In genomic region chr10:43899224-43899959, GRCh38 we compare ENCODE assay signal across 24 cellular contexts.
DNase-seq lines count a peak whose midpoint lies in the region; ATAC-seq and TF ChIP-seq lines count a peak whose summit lies in the region.
"Had no signal": no experiment of that assay in that cellular context is flagged by ENCODE, and none has a peak within 500 bp of the region (broad histone marks: within the 10 kb centered on the region; RNA-seq: fewer than 3 reads in every experiment).

No MANE protein-coding gene starts in this region.

- H3K27me3 ChIP-seq in BE2C, result no peaks in the 10 kb centered on the region
- H3K27me3 ChIP-seq: sigmoid colon, SJSA1, upper lobe of left lung had no signal

- no peak overlapping the region for H3K4me3 ChIP-seq in BE2C (ENCODE audit: low read depth, low read length)
- H3K4me3 ChIP-seq: sigmoid colon, SJSA1, upper lobe of left lung had no signal

- H3K9me3 ChIP-seq in BE2C, result no peaks in the 10 kb centered on the region
- H3K9me3 ChIP-seq: sigmoid colon, SJSA1, upper lobe of left lung had no signal

- peak; percentile 89 for DNase-seq in BE2C
- peak; percentile 32 for DNase-seq in HFFc6
- DNase-seq in lung microvascular endothelial cell (ENCODE audit: low read depth in 2 of 2), result peak; percentile 45 to 84
- no peak for DNase-seq in NAMALWA (ENCODE audit: low spot score)
- no peak for DNase-seq in natural killer cell treated with Interleukin-12 subunit alpha and Interleukin-12 subunit beta and Interleukin-15 and Interleukin-18, amount 100 ng/mL, for 72 hours (ENCODE audit: low spot score)
- DNase-seq: activated CD4-positive, alpha-beta T cell treated with anti-CD3 and anti-CD28 coated beads for 36 hours; activated CD8-positive, alpha-beta memory T cell treated with anti-CD3 and anti-CD28 coated beads, Interleukin-2, amount 50 U/mL, for 4 hours; activated effector memory CD4-positive, alpha-beta T cell treated with anti-CD3 and anti-CD28 coated beads, Interleukin-2, amount 50 U/mL, for 16 hours; amniotic stem cell; CD8-positive, alpha-beta memory T cell; central memory CD4-positive, alpha-beta T cell; effector CD4-positive, alpha-beta T cell; left cardiac atrium; NCI-H1105; NCI-H69; occipital lobe; sigmoid colon; stimulated activated CD4-positive, alpha-beta T cell treated with anti-CD3 and anti-CD28 coated beads, Interleukin-2, amount 100 ng/mL, for 24 hours had no signal

- H3K4me3 Mint-ChIP-seq in HFFc6, result no peak overlapping the region
- H3K4me3 Mint-ChIP-seq in natural killer cell treated with Interleukin-12 subunit alpha and Interleukin-12 subunit beta and Interleukin-15 and Interleukin-18, amount 100 ng/mL, for 72 hours, result no peak overlapping the region
- H3K4me3 Mint-ChIP-seq: activated CD4-positive, alpha-beta T cell treated with anti-CD3 and anti-CD28 coated beads for 36 hours; CD8-positive, alpha-beta memory T cell had no signal

- no peaks in the 10 kb centered on the region for H3K36me3 Mint-ChIP-seq in HFFc6 (ENCODE audit: low read depth)
- H3K36me3 Mint-ChIP-seq in natural killer cell treated with Interleukin-12 subunit alpha and Interleukin-12 subunit beta and Interleukin-15 and Interleukin-18, amount 100 ng/mL, for 72 hours, result no peaks in the 10 kb centered on the region
- H3K36me3 Mint-ChIP-seq: CD8-positive, alpha-beta memory T cell had no signal

- peaks cover 19% of the 10 kb centered on the region for H3K4me1 ChIP-seq in BE2C
- H3K4me1 ChIP-seq: SJSA1 had no signal

- peaks cover 4% of the 10 kb centered on the region; the same call in 1 of the 2 replicates for H3K27me3 Mint-ChIP-seq in HFFc6 (ENCODE audit: insufficient read depth)
- H3K27me3 Mint-ChIP-seq in natural killer cell treated with Interleukin-12 subunit alpha and Interleukin-12 subunit beta and Interleukin-15 and Interleukin-18, amount 100 ng/mL, for 72 hours, result peaks cover 10 to 14% of the 10 kb centered on the region in 2 donors

- H3K36me3 ChIP-seq in BE2C, result no peaks in the 10 kb centered on the region
- H3K36me3 ChIP-seq: sigmoid colon, SJSA1, upper lobe of left lung had no signal

- H3K9me3 Mint-ChIP-seq in HFFc6, result no peaks in the 10 kb centered on the region
- no peaks in the 10 kb centered on the region for H3K9me3 Mint-ChIP-seq in natural killer cell treated with Interleukin-12 subunit alpha and Interleukin-12 subunit beta and Interleukin-15 and Interleukin-18, amount 100 ng/mL, for 72 hours
- H3K9me3 Mint-ChIP-seq: CD8-positive, alpha-beta memory T cell had no signal

- H3K27ac Mint-ChIP-seq in HFFc6, result peak overlapping the region; percentile 23; the same call in 1 of the 2 replicates
- H3K27ac Mint-ChIP-seq in natural killer cell treated with Interleukin-12 subunit alpha and Interleukin-12 subunit beta and Interleukin-15 and Interleukin-18, amount 100 ng/mL, for 72 hours, result no peak overlapping the region
- H3K27ac Mint-ChIP-seq: activated CD4-positive, alpha-beta T cell treated with anti-CD3 and anti-CD28 coated beads for 36 hours; CD8-positive, alpha-beta memory T cell had no signal

- TF ChIP-seq CTCF in BE2C (IDR thresholded peaks at IDR 0.05; ENCODE audit: low read depth, low read length) (peak; percentile 14; the same call in 1 of the 2 replicates), HFFc6 (IDR thresholded peaks at IDR 0.05) (no peak; the same call in 1 of the 2 replicates)

- ATAC-seq in esophagus mucosa, result peak; percentile 41
- no peak for ATAC-seq in HG02571 (IDR thresholded peaks at IDR 0.05; ENCODE audit: unreplicated experiment)
- ATAC-seq in natural killer cell treated with Interleukin-12 subunit alpha and Interleukin-12 subunit beta and Interleukin-15 and Interleukin-18, amount 100 ng/mL, for 72 hours, result no peak
- ATAC-seq in GM19324 (IDR thresholded peaks at IDR 0.05; ENCODE audit: low FRiP score, unreplicated experiment), result no peak
- ATAC-seq: activated CD4-positive, alpha-beta T cell treated with anti-CD3 and anti-CD28 coated beads for 36 hours; HCT116 had no signal

- H3K4me1 Mint-ChIP-seq in HFFc6 (ENCODE audit: low read depth), result peaks cover 23% of the 10 kb centered on the region
- no peaks in the 10 kb centered on the region for H3K4me1 Mint-ChIP-seq in natural killer cell treated with Interleukin-12 subunit alpha and Interleukin-12 subunit beta and Interleukin-15 and Interleukin-18, amount 100 ng/mL, for 72 hours (ENCODE audit: low read depth in 2 of 2)
- H3K4me1 Mint-ChIP-seq: activated CD4-positive, alpha-beta T cell treated with anti-CD3 and anti-CD28 coated beads for 36 hours; CD8-positive, alpha-beta memory T cell had no signal

Comparison
In these comparisons a context has a peak if more than half of its experiments do, and no peak if none do; other contexts are left out.
1. DNase-seq: peak in BE2C (single experiment), HFFc6 (single experiment) and lung microvascular endothelial cell (2 of 2); none in NAMALWA (single experiment) and natural killer cell treated with Interleukin-12 subunit alpha and Interleukin-12 subunit beta and Interleukin-15 and Interleukin-18, amount 100 ng/mL, for 72 hours (single experiment).